Comparison of ENCODE assay signal across 8 cellular contexts in genomic region chr2:30026091-30027055, GRCh38.
A peak's percentile ranks its signal among the peaks of the same experiment; 100 is the strongest.
DNase-seq lines count a peak whose midpoint lies in the region; ATAC-seq and TF ChIP-seq lines count a peak whose summit lies in the region.

No MANE protein-coding gene starts in this region.

- H3K9me3 ChIP-seq in WERI-Rb-1 (ENCODE audit: severe bottlenecking) = no peaks in the 10 kb centered on the region
- H3K9me3 ChIP-seq in heart left ventricle = no peaks in the 10 kb centered on the region
- H3K9me3 ChIP-seq in effector memory CD4-positive, alpha-beta T cell (ENCODE audit: control insufficient read depth, low read length) = no peaks in the 10 kb centered on the region

- TF ChIP-seq POLR2A in heart left ventricle (IDR thresholded peaks at IDR 0.05) = no peak

- no peaks in the 10 kb centered on the region for H3K4me1 ChIP-seq in heart left ventricle
- no peaks in the 10 kb centered on the region for H3K4me1 ChIP-seq in effector memory CD4-positive, alpha-beta T cell (ENCODE audit: control insufficient read depth, insufficient read depth, low read length, poor library complexity, severe bottlenecking)

- 41 to 48% (median 42%) methylated on average over 23 of the region's 23 CpGs for WGBS in heart left ventricle, 4 donors

- H3K27ac ChIP-seq in WERI-Rb-1 (no peak overlapping the region), heart left ventricle (no peak overlapping the region)
- no peak overlapping the region for H3K27ac ChIP-seq in effector memory CD4-positive, alpha-beta T cell (ENCODE audit: insufficient read depth, low read length, poor library complexity, severe bottlenecking)

- peak; percentile 96 for TF ChIP-seq CTCF in WERI-Rb-1 (IDR thresholded peaks at IDR 0.05; ENCODE audit: low read depth, low read length)
- TF ChIP-seq CTCF in heart left ventricle (IDR thresholded peaks at IDR 0.05) = peak; percentile 32 to 71 (median 64)

- H3K27me3 ChIP-seq in WERI-Rb-1 (ENCODE audit: insufficient read depth, low read depth, severe bottlenecking) = peaks cover 8% of the 10 kb centered on the region
- H3K27me3 ChIP-seq in heart left ventricle = peaks cover 0 to 35% (median 7%) of the 10 kb centered on the region in 9 donors
- no peaks in the 10 kb centered on the region for H3K27me3 ChIP-seq in effector memory CD4-positive, alpha-beta T cell (replicated peaks; ENCODE audit: control insufficient read depth, insufficient read depth, low read length, poor library complexity, severe bottlenecking)

- intact Hi-C loops in heart left ventricle (cut with DNase I) (loop anchor here (1.0 to 10.0 kb wide), 5 partner anchors 102 to 1072 kb away; partner anchors contain the start of gene ALK (in 2 of the 10)), sciatic nerve (cut with DNase I) (no loop called here)

- DNase-seq in Daoy (ENCODE audit: low read depth) (peak; percentile 92), HT1080 (ENCODE audit: low read depth) (peak; percentile 57), WERI-Rb-1 (peak; percentile 79), heart left ventricle (peak; percentile 25 to 64 (median 40)), sciatic nerve (ENCODE audit: low spot score) (peak; percentile 59)
- DNase-seq in effector memory CD4-positive, alpha-beta T cell = no peak

- H3K4me3 ChIP-seq in WERI-Rb-1 (ENCODE audit: low read depth, low read length) = peak overlapping the region; percentile 12
- H3K4me3 ChIP-seq in heart left ventricle = no peak overlapping the region
- H3K4me3 ChIP-seq in effector memory CD4-positive, alpha-beta T cell (ENCODE audit: insufficient read depth, low read depth, low read length, poor library complexity, severe bottlenecking) = no peak overlapping the region

- H3K36me3 ChIP-seq in WERI-Rb-1 = no peaks in the 10 kb centered on the region
- H3K36me3 ChIP-seq in heart left ventricle = no peaks in the 10 kb centered on the region
- H3K36me3 ChIP-seq in effector memory CD4-positive, alpha-beta T cell (ENCODE audit: control insufficient read depth, insufficient read depth, low read length) = no peaks in the 10 kb centered on the region

- ATAC-seq in heart left ventricle (peak; percentile 66 to 82 (median 80)), sciatic nerve (peak; percentile 86), HG02642 (IDR thresholded peaks at IDR 0.05; ENCODE audit: poor library complexity, unreplicated experiment) (no peak), GM19324 (IDR thresholded peaks at IDR 0.05; ENCODE audit: low FRiP score, unreplicated experiment) (no peak)

Comparison
In these comparisons a context has a peak if more than half of its experiments do, and no peak if none do; other contexts are left out.
1. DNase-seq: peak in Daoy (single experiment), HT1080 (single experiment), WERI-Rb-1 (single experiment), heart left ventricle (5 of 5) and sciatic nerve (single experiment); none in effector memory CD4-positive, alpha-beta T cell (0 of 3).
2. ATAC-seq: peak in heart left ventricle (4 of 4) and sciatic nerve (single experiment); none in HG02642 (single experiment) and GM19324 (single experiment).